12 cellular contexts compared by ENCODE assay signal in genomic region chr10:75231672-75232581, GRCh38. TPM values are rescaled to one million over a fixed set of nuclear protein-coding genes. Genes with fewer than 3 reads are reported as not detected.
DNase-seq lines count a peak whose midpoint lies in the region; ATAC-seq, FAIRE-seq and TF ChIP-seq lines count a peak whose summit lies in the region.
"Had no signal": no experiment of that assay in that cellular context is flagged by ENCODE, and none has a peak within 500 bp of the region (broad histone marks: within the 10 kb centered on the region; RNA-seq: fewer than 3 reads in every experiment).

No MANE protein-coding gene starts in this region.

- peaks cover 38% of the 10 kb centered on the region for H3K4me1 Mint-ChIP-seq in CD4-positive, alpha-beta T cell (ENCODE audit: low read depth)
- peaks cover 47% of the 10 kb centered on the region for H3K4me1 Mint-ChIP-seq in activated T-helper 1 cell treated with anti-CD3 and anti-CD28 coated beads, Interleukin-12 subunit alpha, Interleukin-12 subunit beta, Interleukin-2, Interleukin-4 antibody, amounts not matched to agents 30 ng/mL and 10 ng/mL and 1 ng/mL, durations not matched to agents 14 hours and 24 hours and 36 hours (ENCODE audit: low read depth)
- peaks cover 17 to 42% (median 30%) of the 10 kb centered on the region in 7 donors for H3K4me1 Mint-ChIP-seq in naive thymus-derived CD4-positive, alpha-beta T cell

- FAIRE-seq in GM12891 (lab: Jason Lieb, UNC): no peak
- FAIRE-seq: bronchial epithelial cell had no signal

- no peak overlapping the region for H3K4me3 ChIP-seq in naive thymus-derived CD4-positive, alpha-beta T cell (ENCODE audit: low read length)

- peaks cover 57% of the 10 kb centered on the region for H3K36me3 Mint-ChIP-seq in CD4-positive, alpha-beta T cell (ENCODE audit: low read depth)
- H3K36me3 Mint-ChIP-seq in activated T-helper 1 cell treated with anti-CD3 and anti-CD28 coated beads, Interleukin-12 subunit alpha, Interleukin-12 subunit beta, Interleukin-2, Interleukin-4 antibody, amounts not matched to agents 30 ng/mL and 10 ng/mL and 1 ng/mL, durations not matched to agents 14 hours and 24 hours and 36 hours (ENCODE audit: low read depth): peaks cover 39% of the 10 kb centered on the region
- H3K36me3 Mint-ChIP-seq in naive thymus-derived CD4-positive, alpha-beta T cell: peaks cover 4 to 20% (median 13%) of the 10 kb centered on the region in 5 donors

- H3K27me3 ChIP-seq in CD4-positive, alpha-beta T cell (ENCODE audit: control insufficient read depth, insufficient read depth, low read length): no peaks in the 10 kb centered on the region
- no peaks in the 10 kb centered on the region for H3K27me3 ChIP-seq in naive thymus-derived CD4-positive, alpha-beta T cell (ENCODE audit: control insufficient read depth in 2 of 2, insufficient read depth in 2 of 2, low read length in 2 of 2)

- H3K9me3 ChIP-seq in CD4-positive, alpha-beta T cell (ENCODE audit: control insufficient read depth, low read length): no peaks in the 10 kb centered on the region
- H3K9me3 ChIP-seq in naive thymus-derived CD4-positive, alpha-beta T cell (ENCODE audit: control insufficient read depth in 2 of 3, low read length in 3 of 3): no peaks in the 10 kb centered on the region

- no peak for TF ChIP-seq CTCF in CD4-positive, alpha-beta T cell (IDR thresholded peaks at IDR 0.05)

- TF ChIP-seq POLR2A in GM12891 (IDR thresholded peaks at IDR 0.05; ENCODE audit: low read depth, low read length): peak; percentile 79

- POLR2A ChIA-PET in CD4-positive, alpha-beta T cell (lab: Charles Lee): interaction anchor here (1.0 to 9.2 kb wide), 3 partner anchors 21 to 45 kb away, joined by 3 to 208 read pairs (median 71); partner anchors contain the start of gene VDAC2
- POLR2A ChIA-PET in naive thymus-derived CD4-positive, alpha-beta T cell (lab: Charles Lee): interaction anchor here (1.4 to 7.7 kb wide), 4 partner anchors 9 to 120 kb away, joined by 3 to 122 read pairs (median 10); partner anchors contain the start of genes SAMD8 and VDAC2

- intact Hi-C loops in CD4-positive, alpha-beta T cell (cut with DNase I, micrococcal nuclease): loop anchor here (2.0 to 10.0 kb wide), 8 partner anchors 120 to 1357 kb away; partner anchors contain the start of genes ADK (in 1 of the 2), AP3M1 (in 1 of the 2), CAMK2G (in 1 of the 2) and KAT6B (in 1 of the 2)
- intact Hi-C loops in activated T-helper 1 cell treated with anti-CD3 and anti-CD28 coated beads, Interleukin-12 subunit alpha, Interleukin-12 subunit beta, Interleukin-2, Interleukin-4 antibody, amounts not matched to agents 30 ng/mL and 10 ng/mL and 1 ng/mL, durations not matched to agents 14 hours and 24 hours and 36 hours (cut with micrococcal nuclease): loop anchor here (5.0 to 10.0 kb wide), 4 partner anchors 190 to 1357 kb away; partner anchors contain the start of genes CAMK2G and VCL
- intact Hi-C loops in naive thymus-derived CD4-positive, alpha-beta T cell (cut with micrococcal nuclease): loop anchor here (5.0 to 10.0 kb wide), 8 partner anchors 647 to 1820 kb away; partner anchors contain the start of genes VCL (in 2 of the 2), ANXA7 (in 1 of the 2), CAMK2G (in 1 of the 2) and PPP3CB (in 1 of the 2)

- DNase-seq in CD4-positive, alpha-beta T cell: no peak
- DNase-seq in GM12891 (ENCODE audit: insufficient read length, low spot score) (no peak), NCI-H510A (lab: John Stamatoyannopoulos, UW) (no peak), NCI-H1048 (lab: John Stamatoyannopoulos, UW) (no peak)
- no peak for DNase-seq in activated T-helper 1 cell treated with anti-CD3 and anti-CD28 coated beads, Interleukin-12 subunit alpha, Interleukin-12 subunit beta, Interleukin-2, Interleukin-4 antibody, amounts not matched to agents 30 ng/mL and 10 ng/mL and 1 ng/mL, durations not matched to agents 14 hours and 24 hours and 36 hours (ENCODE audit: low spot score)
- DNase-seq in naive thymus-derived CD4-positive, alpha-beta T cell: peak in 1 of 9 donors; percentile 18
- DNase-seq: activated CD8-positive, alpha-beta memory T cell treated with anti-CD3 and anti-CD28 coated beads, Interleukin-2, amount 50 U/mL, for 4 hours; erythroblast; NCI-H2029 treated with DMSO at 0.1 percent for 48 hours had no signal

- peak overlapping the region; percentile 66 for H3K4me3 Mint-ChIP-seq in CD4-positive, alpha-beta T cell
- peak overlapping the region; percentile 25 for H3K4me3 Mint-ChIP-seq in activated T-helper 1 cell treated with anti-CD3 and anti-CD28 coated beads, Interleukin-12 subunit alpha, Interleukin-12 subunit beta, Interleukin-2, Interleukin-4 antibody, amounts not matched to agents 30 ng/mL and 10 ng/mL and 1 ng/mL, durations not matched to agents 14 hours and 24 hours and 36 hours
- peak overlapping the region in 4 of 10 donors; percentile 22 to 51 (median 28) for H3K4me3 Mint-ChIP-seq in naive thymus-derived CD4-positive, alpha-beta T cell
- H3K4me3 Mint-ChIP-seq: mesothelial cell of epicardium had no signal

- no peaks in the 10 kb centered on the region for H3K9me3 Mint-ChIP-seq in CD4-positive, alpha-beta T cell
- no peaks in the 10 kb centered on the region for H3K9me3 Mint-ChIP-seq in activated T-helper 1 cell treated with anti-CD3 and anti-CD28 coated beads, Interleukin-12 subunit alpha, Interleukin-12 subunit beta, Interleukin-2, Interleukin-4 antibody, amounts not matched to agents 30 ng/mL and 10 ng/mL and 1 ng/mL, durations not matched to agents 14 hours and 24 hours and 36 hours
- H3K9me3 Mint-ChIP-seq in naive thymus-derived CD4-positive, alpha-beta T cell: no peaks in the 10 kb centered on the region
- H3K9me3 Mint-ChIP-seq: mesothelial cell of epicardium had no signal

- H3K27ac Mint-ChIP-seq in CD4-positive, alpha-beta T cell: peak overlapping the region; percentile 90
- H3K27ac Mint-ChIP-seq in activated T-helper 1 cell treated with anti-CD3 and anti-CD28 coated beads, Interleukin-12 subunit alpha, Interleukin-12 subunit beta, Interleukin-2, Interleukin-4 antibody, amounts not matched to agents 30 ng/mL and 10 ng/mL and 1 ng/mL, durations not matched to agents 14 hours and 24 hours and 36 hours: peak overlapping the region; percentile 45
- peak overlapping the region; percentile 20 to 97 (median 91) for H3K27ac Mint-ChIP-seq in naive thymus-derived CD4-positive, alpha-beta T cell

- peaks cover 4 to 11% of the 10 kb centered on the region in 2 donors for H3K4me1 ChIP-seq in naive thymus-derived CD4-positive, alpha-beta T cell (ENCODE audit: control insufficient read depth in 2 of 2, insufficient read depth in 2 of 2, low read length in 2 of 2)

- peaks cover 0 to 39% (median 15%) of the 10 kb centered on the region in 3 experiments for H3K36me3 ChIP-seq in naive thymus-derived CD4-positive, alpha-beta T cell (ENCODE audit: control insufficient read depth in 2 of 3, insufficient read depth in 3 of 3, low read length in 3 of 3)

- no peak for ATAC-seq in CD4-positive, alpha-beta T cell (ENCODE audit: poor library complexity)
- no peak for ATAC-seq in naive thymus-derived CD4-positive, alpha-beta T cell
- ATAC-seq in GM18870 (IDR thresholded peaks at IDR 0.05; ENCODE audit: unreplicated experiment): no peak

- CTCF ChIA-PET in CD4-positive, alpha-beta T cell (lab: Charles Lee): interaction anchor here (1.1 to 3.8 kb wide), 2 partner anchors 37 to 45 kb away, joined by 5 to 39 read pairs; no protein-coding TSS in a partner anchor
- CTCF ChIA-PET in naive thymus-derived CD4-positive, alpha-beta T cell (lab: Charles Lee): interaction anchor here (1.6 to 8.6 kb wide), 4 partner anchors 10 to 45 kb away, joined by 5 to 183 read pairs (median 26); partner anchors contain the start of gene VDAC2

- H3K27ac ChIP-seq in CD4-positive, alpha-beta T cell (ENCODE audit: low read depth, low read length): peak overlapping the region; percentile 43
- H3K27ac ChIP-seq in naive thymus-derived CD4-positive, alpha-beta T cell (ENCODE audit: low read depth, low read length): peak overlapping the region; percentile 56

- H3K27me3 Mint-ChIP-seq in CD4-positive, alpha-beta T cell: no peaks in the 10 kb centered on the region
- H3K27me3 Mint-ChIP-seq in activated T-helper 1 cell treated with anti-CD3 and anti-CD28 coated beads, Interleukin-12 subunit alpha, Interleukin-12 subunit beta, Interleukin-2, Interleukin-4 antibody, amounts not matched to agents 30 ng/mL and 10 ng/mL and 1 ng/mL, durations not matched to agents 14 hours and 24 hours and 36 hours (ENCODE audit: insufficient read depth): no peaks in the 10 kb centered on the region
- H3K27me3 Mint-ChIP-seq in naive thymus-derived CD4-positive, alpha-beta T cell: no peaks in the 10 kb centered on the region

TF ChIP-seq in GM12891, 5 proteins besides CTCF, POLR2A, EP300 and RAD21:
- TF ChIP-seq TAF1 (IDR thresholded peaks at IDR 0.05; ENCODE audit: low read depth, low read length) (no peak), POLR2AphosphoS5 (IDR thresholded peaks at IDR 0.05; ENCODE audit: low read depth, low read length) (peak; percentile 90), POU2F2 (IDR thresholded peaks at IDR 0.05; ENCODE audit: low read depth, low read length) (0 out of 2 replicates have a peak, but pooled peaks have one; percentile 28), PAX5 (IDR thresholded peaks at IDR 0.05; ENCODE audit: insufficient read depth, low read length, severe bottlenecking) (no peak), SPI1 (IDR thresholded peaks at IDR 0.05; ENCODE audit: low read depth, low read length) (no peak)

RNA-seq across cellular contexts. Expression of gene COMTD1, which starts 3.8 kb away (rescaled TPM):
- 10 to 100 TPM in 1 of 2 experiments, 1 to 10 TPM in 1; 9.5 to 10.5 TPM for total RNA-seq in CD4-positive, alpha-beta T cell
- 18.9 TPM for polyA plus RNA-seq in GM12891 (2012; ENCODE audit: low read depth, missing spikeins)
- total RNA-seq in activated T-helper 1 cell treated with anti-CD3 and anti-CD28 coated beads, Interleukin-12 subunit alpha, Interleukin-12 subunit beta, Interleukin-2, Interleukin-4 antibody, amounts not matched to agents 30 ng/mL and 10 ng/mL and 1 ng/mL, durations not matched to agents 14 hours and 24 hours and 36 hours: 36.4 and 36.9 TPM in 2 replicates
- total RNA-seq in naive thymus-derived CD4-positive, alpha-beta T cell: 10 to 100 TPM; 10.1 to 29.2 (median 15.8) TPM
- 10 to 100 TPM in 1 of 2 donors, 1 to 10 TPM in 1; 8.8 to 14.8 TPM for polyA plus RNA-seq in naive thymus-derived CD4-positive, alpha-beta T cell

RNA-seq across cellular contexts. Expression of gene VDAC2, which starts 21.3 kb away (rescaled TPM):
- total RNA-seq in CD4-positive, alpha-beta T cell: 100 to 1,000 TPM; 141 to 147 TPM
- 176 TPM for polyA plus RNA-seq in GM12891 (2012; ENCODE audit: low read depth, missing spikeins)
- 220 and 224 TPM in 2 replicates for total RNA-seq in activated T-helper 1 cell treated with anti-CD3 and anti-CD28 coated beads, Interleukin-12 subunit alpha, Interleukin-12 subunit beta, Interleukin-2, Interleukin-4 antibody, amounts not matched to agents 30 ng/mL and 10 ng/mL and 1 ng/mL, durations not matched to agents 14 hours and 24 hours and 36 hours
- total RNA-seq in naive thymus-derived CD4-positive, alpha-beta T cell: 100 to 1,000 TPM in 3 of 5 experiments, 10 to 100 TPM in 2; 82.8 to 138 (median 121) TPM
- polyA plus RNA-seq in naive thymus-derived CD4-positive, alpha-beta T cell: 100 to 1,000 TPM; 170 to 193 TPM
